Comparison of ENCODE assay signal across 8 cellular contexts in genomic region chr17:16419074-16419928, GRCh38. TPM values are rescaled to one million over a fixed set of nuclear protein-coding genes. Genes with fewer than 3 reads are reported as not detected.
A peak's percentile ranks its signal among the peaks of the same experiment; 100 is the strongest.
DNase-seq lines count a peak whose midpoint lies in the region; ATAC-seq and TF ChIP-seq lines count a peak whose summit lies in the region.

No MANE protein-coding gene starts in this region.

- H3K4me1 Mint-ChIP-seq in HFFc6 (ENCODE audit: low read depth), result peaks cover 33% of the 10 kb centered on the region
- H3K4me1 Mint-ChIP-seq in activated naive CD8-positive, alpha-beta T cell treated with anti-CD3 and anti-CD28 coated beads, Interleukin-2, amount 50 U/mL, for 24 hours, result peaks cover 51% of the 10 kb centered on the region

- no peaks in the 10 kb centered on the region for H3K36me3 Mint-ChIP-seq in HFFc6 (ENCODE audit: low read depth)
- peaks cover 30% of the 10 kb centered on the region for H3K36me3 Mint-ChIP-seq in activated naive CD8-positive, alpha-beta T cell treated with anti-CD3 and anti-CD28 coated beads, Interleukin-2, amount 50 U/mL, for 24 hours (ENCODE audit: low read depth)

- H3K4me3 Mint-ChIP-seq in HFFc6, result peak overlapping the region; percentile 75
- peak overlapping the region; percentile 76 for H3K4me3 Mint-ChIP-seq in activated naive CD8-positive, alpha-beta T cell treated with anti-CD3 and anti-CD28 coated beads, Interleukin-2, amount 50 U/mL, for 24 hours

- TF ChIP-seq CTCF in HFFc6 (IDR thresholded peaks at IDR 0.05), result no peak

- H3K27me3 Mint-ChIP-seq in HFFc6 (ENCODE audit: insufficient read depth), result no peaks in the 10 kb centered on the region
- no peaks in the 10 kb centered on the region for H3K27me3 Mint-ChIP-seq in activated naive CD8-positive, alpha-beta T cell treated with anti-CD3 and anti-CD28 coated beads, Interleukin-2, amount 50 U/mL, for 24 hours

- no peaks in the 10 kb centered on the region for H3K9me3 Mint-ChIP-seq in HFFc6
- no peaks in the 10 kb centered on the region for H3K9me3 Mint-ChIP-seq in activated naive CD8-positive, alpha-beta T cell treated with anti-CD3 and anti-CD28 coated beads, Interleukin-2, amount 50 U/mL, for 24 hours

- DNase-seq in ELF-1 (ENCODE audit: low read depth, low spot score) (peak; percentile 81), HFFc6 (peak; percentile 82), OCI-M1 (lab: John Stamatoyannopoulos, UW) (peak; percentile 79), kidney tubule cell (ENCODE audit: low spot score) (peak; percentile 88), NCI-H526 (lab: John Stamatoyannopoulos, UW) (no peak)
- DNase-seq in activated naive CD8-positive, alpha-beta T cell treated with anti-CD3 and anti-CD28 coated beads, Interleukin-2, amount 50 U/mL, for 24 hours, result peak; percentile 66
- peak; percentile 73 for DNase-seq in stimulated activated naive CD8-positive, alpha-beta T cell treated with anti-CD3 and anti-CD28 coated beads, Interleukin-15, Interleukin-2, amounts not matched to agents 100 U/mL and 50 U/mL, for 24 hours

- peak; percentile 75 for ATAC-seq in activated naive CD8-positive, alpha-beta T cell treated with anti-CD3 and anti-CD28 coated beads, Interleukin-2, amount 50 U/mL, for 24 hours
- peak; percentile 73 for ATAC-seq in stimulated activated naive CD8-positive, alpha-beta T cell treated with anti-CD3 and anti-CD28 coated beads, Interleukin-15, Interleukin-2, amounts not matched to agents 100 U/mL and 50 U/mL, for 24 hours
- ATAC-seq in HG03135 (IDR thresholded peaks at IDR 0.05; ENCODE audit: unreplicated experiment), result no peak

- H3K27ac Mint-ChIP-seq in HFFc6, result peak overlapping the region; percentile 92
- H3K27ac Mint-ChIP-seq in activated naive CD8-positive, alpha-beta T cell treated with anti-CD3 and anti-CD28 coated beads, Interleukin-2, amount 50 U/mL, for 24 hours, result peak overlapping the region; percentile 99

RNA-seq across cellular contexts. Expression of gene TRPV2, which starts 3.9 kb away (rescaled TPM):
- total RNA-seq in HFFc6 (2021; fragmentation: NEBNext Ultra II Directional; extraction: Animal tissue kit (Norgen Biotek cat#: 25700)), result 10 to 100 TPM in 4 of 6 experiments, 1 to 10 TPM in 2; 2.9 to 19.5 (median 18.1) TPM

RNA-seq across cellular contexts. Expression of gene UBB, which starts 38.4 kb away (rescaled TPM):
- total RNA-seq in HFFc6 (2021; fragmentation: NEBNext Ultra II Directional; extraction: Animal tissue kit (Norgen Biotek cat#: 25700)), result 1,000 to 10,000 TPM; 1,553 to 1,785 (median 1,678) TPM

Comparison
In these comparisons a context has a peak if more than half of its experiments do, and no peak if none do; other contexts are left out.
1. DNase-seq: peak in ELF-1 (single experiment), HFFc6 (single experiment), OCI-M1 (single experiment), activated naive CD8-positive, alpha-beta T cell treated with anti-CD3 and anti-CD28 coated beads, Interleukin-2, amount 50 U/mL, for 24 hours (single experiment), kidney tubule cell (single experiment) and stimulated activated naive CD8-positive, alpha-beta T cell treated with anti-CD3 and anti-CD28 coated beads, Interleukin-15, Interleukin-2, amounts not matched to agents 100 U/mL and 50 U/mL, for 24 hours (single experiment); none in NCI-H526 (0 of 2).